In the genomic region with DNA sequence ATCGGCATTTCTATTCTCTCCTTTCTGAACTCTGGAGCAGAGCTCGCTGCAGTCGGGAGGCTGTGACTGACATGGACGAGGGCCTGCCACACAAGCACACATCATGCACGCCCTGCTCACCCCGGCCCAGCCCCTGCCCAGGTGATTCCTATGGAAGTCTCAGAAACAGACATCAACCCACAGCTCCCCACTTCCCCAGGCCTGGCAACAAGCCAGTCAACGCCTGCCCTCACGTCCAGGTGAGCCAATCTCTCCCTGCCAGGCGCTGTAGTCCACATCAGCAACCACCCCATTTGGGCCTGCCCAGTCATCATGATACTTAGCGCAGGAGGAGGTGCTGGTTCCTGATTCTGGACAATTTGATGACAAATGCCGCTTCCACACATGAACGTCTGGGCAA, we compare ENCODE assay signal across 23 cellular contexts. TPM values are rescaled to one million over a fixed set of nuclear protein-coding genes. Genes with fewer than 3 reads are reported as not detected.
DNase-seq lines count a peak whose midpoint lies in the region; ATAC-seq and TF ChIP-seq lines count a peak whose summit lies in the region.
"Had no signal": no experiment of that assay in that cellular context is flagged by ENCODE, and none has a peak within 500 bp of the region (broad histone marks: within the 10 kb centered on the region; RNA-seq: fewer than 3 reads in every experiment).

No MANE protein-coding gene starts in this region.

- peaks cover 27% of the 10 kb centered on the region for H3K36me3 Mint-ChIP-seq in chondrocyte (ENCODE audit: low read depth)
- H3K36me3 Mint-ChIP-seq in activated CD4-positive, alpha-beta memory T cell treated with anti-CD3 and anti-CD28 coated beads for 36 hours: peaks cover 35% of the 10 kb centered on the region

- no peaks in the 10 kb centered on the region for H3K27me3 ChIP-seq in left ventricle myocardium inferior (ENCODE audit: low read depth)
- H3K27me3 ChIP-seq in upper lobe of right lung: no peaks in the 10 kb centered on the region
- H3K27me3 ChIP-seq: adrenal gland, heart right ventricle, testis had no signal

- H3K4me3 Mint-ChIP-seq in chondrocyte (ENCODE audit: unreplicated experiment): no peak overlapping the region
- no peak overlapping the region for H3K4me3 Mint-ChIP-seq in activated CD4-positive, alpha-beta memory T cell treated with anti-CD3 and anti-CD28 coated beads for 36 hours
- H3K4me3 Mint-ChIP-seq: activated T-helper 1 cell treated with anti-CD3 and anti-CD28 coated beads, Interleukin-12 subunit alpha, Interleukin-12 subunit beta, Interleukin-2, Interleukin-4 antibody, amounts not matched to agents 30 ng/mL and 10 ng/mL and 1 ng/mL, durations not matched to agents 14 hours and 24 hours and 36 hours; neural crest cell had no signal

- peak; percentile 72 for DNase-seq in cardiac septum (ENCODE audit: low spot score)
- no peak for DNase-seq in left ventricle myocardium inferior
- DNase-seq in chondrocyte (ENCODE audit: low spot score): peak; percentile 72
- peak; percentile 80 for DNase-seq in mesenteric fat pad (ENCODE audit: low spot score)
- DNase-seq in upper lobe of right lung: peak; percentile 59
- no peak for DNase-seq in activated CD4-positive, alpha-beta memory T cell treated with anti-CD3 and anti-CD28 coated beads for 36 hours
- no peak for DNase-seq in OCI-M1 (lab: John Stamatoyannopoulos, UW)
- DNase-seq: activated CD4-positive, CD25-positive, alpha-beta regulatory T cell treated with anti-CD3 and anti-CD28 coated beads, Interleukin-2, amount 50 U/mL, for 72 hours; activated CD8-positive, alpha-beta memory T cell treated with anti-CD3 and anti-CD28 coated beads for 24 hours; adrenal gland; heart right ventricle; MV-4-11; NCI-H187; NCI-H69; T1000; testis had no signal

- no peaks in the 10 kb centered on the region for H3K4me1 ChIP-seq in left ventricle myocardium inferior
- H3K4me1 ChIP-seq in upper lobe of right lung: no peaks in the 10 kb centered on the region
- H3K4me1 ChIP-seq: adrenal gland, heart right ventricle, prostate gland, testis had no signal

- H3K36me3 ChIP-seq in left ventricle myocardium inferior: peaks cover 51% of the 10 kb centered on the region
- peaks cover 43% of the 10 kb centered on the region for H3K36me3 ChIP-seq in upper lobe of right lung

- no peaks in the 10 kb centered on the region for H3K9me3 Mint-ChIP-seq in chondrocyte (ENCODE audit: low read depth)
- no peaks in the 10 kb centered on the region for H3K9me3 Mint-ChIP-seq in activated CD4-positive, alpha-beta memory T cell treated with anti-CD3 and anti-CD28 coated beads for 36 hours
- H3K9me3 Mint-ChIP-seq: activated T-helper 1 cell treated with anti-CD3 and anti-CD28 coated beads, Interleukin-12 subunit alpha, Interleukin-12 subunit beta, Interleukin-2, Interleukin-4 antibody, amounts not matched to agents 30 ng/mL and 10 ng/mL and 1 ng/mL, durations not matched to agents 14 hours and 24 hours and 36 hours; neural crest cell had no signal

- intact Hi-C loops in cardiac septum (cut with DNase I) (no loop called here), left ventricle myocardium inferior (cut with micrococcal nuclease) (no loop called here), upper lobe of right lung (cut with DNase I) (no loop called here)
- intact Hi-C loops in activated CD4-positive, alpha-beta memory T cell treated with anti-CD3 and anti-CD28 coated beads for 36 hours (cut with micrococcal nuclease): no loop called here

- no peak overlapping the region for H3K4me3 ChIP-seq in left ventricle myocardium inferior
- no peak overlapping the region for H3K4me3 ChIP-seq in upper lobe of right lung
- H3K4me3 ChIP-seq: adrenal gland, coronary artery, heart right ventricle, mucosa of descending colon, prostate gland, testis had no signal

- no peaks in the 10 kb centered on the region for H3K27me3 Mint-ChIP-seq in chondrocyte (ENCODE audit: low read depth)
- no peaks in the 10 kb centered on the region for H3K27me3 Mint-ChIP-seq in activated CD4-positive, alpha-beta memory T cell treated with anti-CD3 and anti-CD28 coated beads for 36 hours

- H3K4me1 Mint-ChIP-seq in chondrocyte (ENCODE audit: low read depth): peaks cover 3% of the 10 kb centered on the region
- H3K4me1 Mint-ChIP-seq in activated CD4-positive, alpha-beta memory T cell treated with anti-CD3 and anti-CD28 coated beads for 36 hours (ENCODE audit: low read depth): no peaks in the 10 kb centered on the region

- no peak overlapping the region for H3K27ac Mint-ChIP-seq in chondrocyte (ENCODE audit: unreplicated experiment)
- H3K27ac Mint-ChIP-seq in activated CD4-positive, alpha-beta memory T cell treated with anti-CD3 and anti-CD28 coated beads for 36 hours: no peak overlapping the region
- H3K27ac Mint-ChIP-seq: activated T-helper 1 cell treated with anti-CD3 and anti-CD28 coated beads, Interleukin-12 subunit alpha, Interleukin-12 subunit beta, Interleukin-2, Interleukin-4 antibody, amounts not matched to agents 30 ng/mL and 10 ng/mL and 1 ng/mL, durations not matched to agents 14 hours and 24 hours and 36 hours had no signal

- no peak for ATAC-seq in upper lobe of right lung
- no peak for ATAC-seq in activated CD4-positive, CD25-positive, alpha-beta regulatory T cell treated with anti-CD3 and anti-CD28 coated beads, Interleukin-2, amount 50 U/mL, for 24 hours
- ATAC-seq: mucosa of descending colon had no signal

- H3K9me3 ChIP-seq in left ventricle myocardium inferior (replicated peaks): no peaks in the 10 kb centered on the region
- H3K9me3 ChIP-seq in upper lobe of right lung: no peaks in the 10 kb centered on the region
- H3K9me3 ChIP-seq: adrenal gland, heart right ventricle, mucosa of descending colon, prostate gland, testis had no signal

- POLR2A ChIA-PET in activated CD4-positive, alpha-beta memory T cell treated with anti-CD3 and anti-CD28 coated beads for 36 hours (lab: Charles Lee): no interaction called here

- CTCF ChIA-PET in activated CD4-positive, alpha-beta memory T cell treated with anti-CD3 and anti-CD28 coated beads for 36 hours (lab: Charles Lee): no interaction called here

- TF ChIP-seq CTCF in left ventricle myocardium inferior (IDR thresholded peaks at IDR 0.05; ENCODE audit: borderline replicate concordance) (no peak), chondrocyte (IDR thresholded peaks at IDR 0.05) (no peak), upper lobe of right lung (IDR thresholded peaks at IDR 0.05) (no peak)

- H3K27ac ChIP-seq in left ventricle myocardium inferior (replicated peaks) (no peak overlapping the region), upper lobe of right lung (no peak overlapping the region)
- H3K27ac ChIP-seq: adrenal gland, coronary artery, heart right ventricle, KMS-11, prostate gland, testis had no signal

RNA-seq across cellular contexts. Expression of gene GSG1L, which starts 33.5 kb away (rescaled TPM):
- 8.0 TPM for total RNA-seq in cardiac septum
- 3.4 TPM for total RNA-seq in left ventricle myocardium inferior
- total RNA-seq in chondrocyte: 0.23 TPM in 1 of 3 replicates, not detected in the others
- not detected for total RNA-seq in mesenteric fat pad
- 1.6 TPM for total RNA-seq in upper lobe of right lung
- under 1 TPM; 0.26 to 0.44 TPM for total RNA-seq in activated CD4-positive, alpha-beta memory T cell treated with anti-CD3 and anti-CD28 coated beads for 36 hours
- total RNA-seq: activated T-helper 1 cell treated with anti-CD3 and anti-CD28 coated beads, Interleukin-12 subunit alpha, Interleukin-12 subunit beta, Interleukin-2, Interleukin-4 antibody, amounts not matched to agents 30 ng/mL and 10 ng/mL and 1 ng/mL, durations not matched to agents 14 hours and 24 hours and 36 hours; adrenal gland; neural crest cell had no signal

Comparison
In these comparisons a context has a peak if more than half of its experiments do, and no peak if none do; other contexts are left out.
1. DNase-seq: peak in cardiac septum (single experiment), chondrocyte (single experiment), mesenteric fat pad (single experiment) and upper lobe of right lung (single experiment); none in left ventricle myocardium inferior (single experiment), activated CD4-positive, alpha-beta memory T cell treated with anti-CD3 and anti-CD28 coated beads for 36 hours (single experiment) and OCI-M1 (single experiment).